ENCODE assay signal across 8 cellular contexts in genomic region chr3:50994537-50994936, GRCh38.
"Had no signal": no experiment of that assay in that cellular context is flagged by ENCODE, and none has a peak within 500 bp of the region (broad histone marks: within the 10 kb centered on the region; RNA-seq: fewer than 3 reads in every experiment).

No MANE protein-coding gene starts in this region.

- H3K27me3 Mint-ChIP-seq: IgD-negative memory B cell had no signal

- DNase-seq: GM23248, GOT3, H9, HCEC 1CT, KBM-7 had no signal

- H3K27ac Mint-ChIP-seq: H9 had no signal

- H3K4me3 Mint-ChIP-seq: H9, IgD-negative memory B cell had no signal

- H3K9ac ChIP-seq: GM23248 had no signal

- H3K4me3 ChIP-seq: GM23248 had no signal

- H3K27ac ChIP-seq: GM23248 had no signal

- H2AFZ ChIP-seq: GM23248 had no signal

- FAIRE-seq: H54, HTR-8/SVneo had no signal
